ENCODE assay signal across 14 cellular contexts in the genomic region with DNA sequence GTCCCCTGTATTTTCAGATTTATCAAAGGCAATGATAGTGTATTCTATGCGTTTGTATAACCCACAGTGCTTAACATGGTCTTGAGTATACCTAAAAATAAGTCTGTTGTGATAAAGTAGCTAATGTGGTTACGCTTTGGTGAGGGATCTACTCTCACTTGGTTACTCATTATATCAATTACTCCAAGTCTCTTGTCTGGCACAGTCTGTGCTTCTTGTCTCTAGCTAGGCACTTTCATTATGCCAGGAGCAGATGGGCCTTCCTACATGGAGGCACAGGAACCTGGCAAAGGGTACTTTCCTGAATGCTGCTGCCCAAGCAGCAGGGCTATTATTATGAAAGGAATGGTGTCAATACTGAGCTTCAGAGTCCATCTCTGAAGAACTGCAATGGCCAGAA. TPM values are rescaled to one million over a fixed set of nuclear protein-coding genes. Genes with fewer than 3 reads are reported as not detected.
A peak's percentile ranks its signal among the peaks of the same experiment; 100 is the strongest.
DNase-seq lines count a peak whose midpoint lies in the region; ATAC-seq and TF ChIP-seq lines count a peak whose summit lies in the region.
"Had no signal": no experiment of that assay in that cellular context is flagged by ENCODE, and none has a peak within 500 bp of the region (broad histone marks: within the 10 kb centered on the region; RNA-seq: fewer than 3 reads in every experiment).

No MANE protein-coding gene starts in this region.

- no peak for ATAC-seq in CD4-positive, alpha-beta T cell (ENCODE audit: poor library complexity)
- ATAC-seq in GM18907 (IDR thresholded peaks at IDR 0.05; ENCODE audit: unreplicated experiment), result peak; percentile 52
- ATAC-seq in HG03108 (IDR thresholded peaks at IDR 0.05; ENCODE audit: unreplicated experiment), result peak; percentile 45
- ATAC-seq in omental fat pad (ENCODE audit: low FRiP score), result no peak
- no peak for ATAC-seq in GM19395 (IDR thresholded peaks at IDR 0.05; ENCODE audit: unreplicated experiment)
- no peak for ATAC-seq in GM21360 (IDR thresholded peaks at IDR 0.05; ENCODE audit: unreplicated experiment)
- ATAC-seq: right lobe of liver had no signal

- H3K27ac Mint-ChIP-seq in CD4-positive, alpha-beta T cell, result peak overlapping the region; percentile 33
- H3K27ac Mint-ChIP-seq: type B pancreatic cell had no signal

- no peak overlapping the region for H3K4me3 Mint-ChIP-seq in CD4-positive, alpha-beta T cell
- H3K4me3 Mint-ChIP-seq: type B pancreatic cell had no signal

- no peak for DNase-seq in CD4-positive, alpha-beta T cell
- DNase-seq in cerebellar nuclear complex (lab: John Stamatoyannopoulos, UW) (peak; percentile 84 to 87), omental fat pad (ENCODE audit: low spot score) (no peak), GM19238 (ENCODE audit: insufficient read length, low spot score) (no peak)
- DNase-seq: esophagus squamous epithelium, right lobe of liver had no signal

- H3K36me3 Mint-ChIP-seq in CD4-positive, alpha-beta T cell (ENCODE audit: low read depth), result peaks cover 6% of the 10 kb centered on the region
- H3K36me3 Mint-ChIP-seq: type B pancreatic cell had no signal

- no peaks in the 10 kb centered on the region for H3K27me3 Mint-ChIP-seq in CD4-positive, alpha-beta T cell
- H3K27me3 Mint-ChIP-seq: type B pancreatic cell had no signal

- intact Hi-C loops in CD4-positive, alpha-beta T cell (cut with DNase I, micrococcal nuclease), result loop anchor here in 1 of 2 experiments (10.0 kb wide), 1 partner anchor 461 kb away; no protein-coding TSS in a partner anchor

- H3K4me1 Mint-ChIP-seq in CD4-positive, alpha-beta T cell (ENCODE audit: low read depth), result peaks cover 68% of the 10 kb centered on the region

- H3K9me3 Mint-ChIP-seq in CD4-positive, alpha-beta T cell, result no peaks in the 10 kb centered on the region
- H3K9me3 Mint-ChIP-seq: type B pancreatic cell had no signal

- no peaks in the 10 kb centered on the region for H3K27me3 ChIP-seq in CD4-positive, alpha-beta T cell (ENCODE audit: control insufficient read depth, insufficient read depth, low read length)
- H3K27me3 ChIP-seq: BLaER1, esophagus squamous epithelium, right lobe of liver had no signal

- CTCF ChIA-PET in CD4-positive, alpha-beta T cell (lab: Charles Lee), result no interaction called here

- POLR2A ChIA-PET in CD4-positive, alpha-beta T cell (lab: Charles Lee), result interaction anchor here (0.6 to 1.0 kb wide), 4 partner anchors 11 to 29 kb away, joined by 4 to 5 read pairs (median 4); a partner anchor contains a TSS

- TF ChIP-seq CTCF in CD4-positive, alpha-beta T cell (IDR thresholded peaks at IDR 0.05), result no peak
- TF ChIP-seq CTCF in omental fat pad (IDR thresholded peaks at IDR 0.05), result no peak

- H3K9me3 ChIP-seq in CD4-positive, alpha-beta T cell (ENCODE audit: control insufficient read depth, low read length), result no peaks in the 10 kb centered on the region
- H3K9me3 ChIP-seq: esophagus squamous epithelium, right lobe of liver had no signal

- H3K27ac ChIP-seq in CD4-positive, alpha-beta T cell (ENCODE audit: low read depth, low read length), result no peak overlapping the region
- H3K27ac ChIP-seq: BLaER1, right lobe of liver, RWPE1 had no signal

RNA-seq across cellular contexts. Expression of a gene that starts 4.2 kb away (rescaled TPM):
- 10 to 100 TPM; 28.3 to 30.2 TPM for total RNA-seq in CD4-positive, alpha-beta T cell
- 1 to 10 TPM; 2.8 to 6.8 (median 3.2) TPM for total RNA-seq in omental fat pad

RNA-seq across cellular contexts. Expression of a gene that starts 11.7 kb away (rescaled TPM):
- 1 to 10 TPM; 1.2 to 1.5 TPM for total RNA-seq in CD4-positive, alpha-beta T cell
- under 1 TPM; 0.19 to 0.63 (median 0.37) TPM for total RNA-seq in omental fat pad
- total RNA-seq: cardiac septum had no signal

RNA-seq across cellular contexts. Expression of a gene that starts 28.9 kb away (rescaled TPM):
- 10 to 100 TPM; 44.1 to 48.0 TPM for total RNA-seq in CD4-positive, alpha-beta T cell
- 10 to 100 TPM in 3 of 4 donors, 1 to 10 TPM in 1; 9.3 to 17.2 (median 15.6) TPM for total RNA-seq in omental fat pad

RNA-seq across cellular contexts. Expression of a gene that starts 29.4 kb away (rescaled TPM):
- total RNA-seq in CD4-positive, alpha-beta T cell, result 1 to 10 TPM; 6.4 to 6.8 TPM
- 1 to 10 TPM; 2.8 to 5.6 (median 4.5) TPM for total RNA-seq in omental fat pad

RNA-seq across cellular contexts. Expression of a gene that starts 53.4 kb away (rescaled TPM):
- 100 to 1,000 TPM; 245 to 251 TPM for total RNA-seq in CD4-positive, alpha-beta T cell
- total RNA-seq in omental fat pad, result 10 to 100 TPM; 49.6 to 64.6 (median 57.7) TPM

Comparison
In these comparisons a context has a peak if more than half of its experiments do, and no peak if none do; other contexts are left out.
1. ATAC-seq: peak in GM18907 (single experiment) and HG03108 (single experiment); none in CD4-positive, alpha-beta T cell (single experiment), omental fat pad (single experiment), GM19395 (single experiment) and GM21360 (single experiment).
2. DNase-seq: peak in cerebellar nuclear complex (2 of 2); none in CD4-positive, alpha-beta T cell (0 of 10), omental fat pad (single experiment) and GM19238 (single experiment).